In the genomic region with DNA sequence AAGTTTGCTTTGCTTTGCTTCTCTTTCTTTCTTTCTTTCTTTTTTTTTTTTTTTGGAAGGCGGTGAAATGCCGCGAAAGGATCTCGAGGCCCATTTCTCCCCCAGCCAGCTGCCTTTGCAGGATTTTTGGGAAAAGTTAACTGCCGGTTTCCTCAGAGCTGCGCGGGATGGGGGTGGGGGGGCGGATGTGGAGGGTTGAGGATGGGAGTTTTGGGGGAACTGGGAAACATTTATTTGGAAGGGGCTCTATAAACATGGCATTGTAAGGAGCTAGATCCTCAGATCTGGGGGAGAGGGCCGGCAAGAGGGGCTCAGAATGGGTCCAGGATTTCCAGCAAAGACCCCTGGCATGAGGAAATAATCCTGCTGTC, we compare ENCODE assay signal across 8 cellular contexts. TPM values are rescaled to one million over a fixed set of nuclear protein-coding genes. Genes with fewer than 3 reads are reported as not detected.
DNase-seq lines count a peak whose midpoint lies in the region; ATAC-seq and TF ChIP-seq lines count a peak whose summit lies in the region.

No MANE protein-coding gene starts in this region.

- H3K4me1 ChIP-seq in mammary epithelial cell (ENCODE audit: insufficient read depth, low read length) (peaks cover 17% of the 10 kb centered on the region), mononuclear cell (ENCODE audit: insufficient read depth, low read length) (peaks cover 34% of the 10 kb centered on the region)

- intact Hi-C loops in mammary epithelial cell (cut with micrococcal nuclease) = no loop called here

- H2AFZ ChIP-seq in mammary epithelial cell (ENCODE audit: low read depth, low read length) = peak overlapping the region; percentile 76

- dilution Hi-C loops in mammary epithelial cell (cut with HindIII; ENCODE audit: low sequenced_read_pairs) = loop anchor here (25.0 kb wide), 1 partner anchor 355 kb away; no protein-coding TSS in a partner anchor

- H3K27ac ChIP-seq in 22Rv1 = peak overlapping the region; percentile 87
- H3K27ac ChIP-seq in HL-60 (replicated peaks) = peak overlapping the region; percentile 95
- H3K27ac ChIP-seq in mammary epithelial cell (ENCODE audit: insufficient read depth, low read depth, low read length) = peak overlapping the region; percentile 70

- no peaks in the 10 kb centered on the region for H3K27me3 ChIP-seq in HL-60 (ENCODE audit: insufficient read depth, poor library complexity, severe bottlenecking)
- H3K27me3 ChIP-seq in mammary epithelial cell (ENCODE audit: insufficient read depth, low read length) = no peaks in the 10 kb centered on the region
- no peaks in the 10 kb centered on the region for H3K27me3 ChIP-seq in mononuclear cell (ENCODE audit: insufficient read depth, low read length)

- no TSS peak for BruUV-seq in mammary epithelial cell (replicated peaks; lab: Mats Ljungman, UMichigan)

- peak overlapping the region; percentile 98 for H3K4me2 ChIP-seq in mammary epithelial cell (ENCODE audit: insufficient read depth, low read depth, low read length)

- no peak for TF ChIP-seq CTCF in 22Rv1 (IDR thresholded peaks at IDR 0.05)
- no peak for TF ChIP-seq CTCF in HL-60 (IDR thresholded peaks at IDR 0.05; ENCODE audit: insufficient read depth, low read length)
- TF ChIP-seq CTCF in mammary epithelial cell (conservative IDR thresholded peaks at IDR 0.05 in 1 of 2, IDR thresholded peaks at IDR 0.05 in 1 of 2; ENCODE audit: extremely low read depth in 1 of 2, insufficient read depth in 1 of 2, low read depth in 1 of 2, low read length in 2 of 2) = no peak

- H3K9me3 ChIP-seq in mammary epithelial cell (replicated peaks; ENCODE audit: insufficient read depth, low read length) (no peaks in the 10 kb centered on the region), mononuclear cell (ENCODE audit: low read depth, low read length) (no peaks in the 10 kb centered on the region)

- 0% methylated on average over 8 of the region's 9 CpGs for WGBS in mammary epithelial cell (ENCODE audit: low coverage, missing lambda C conversion rate)

- in situ Hi-C loops in mammary epithelial cell (cut with MboI; ENCODE audit: low sequenced_read_pairs in 2 of 2) = no loop called here

- peak overlapping the region; percentile 46 for H3K4me3 ChIP-seq in HL-60 (replicated peaks; ENCODE audit: insufficient read depth, low read length)
- peak overlapping the region; percentile 57 to 92 (median 59) for H3K4me3 ChIP-seq in mammary epithelial cell (replicated peaks in 1 of 3; ENCODE audit: insufficient read depth in 1 of 3, low read depth in 2 of 3, low read length in 3 of 3)
- H3K4me3 ChIP-seq in mononuclear cell (ENCODE audit: low read length) = peak overlapping the region; percentile 87

- ATAC-seq in GM21737 (IDR thresholded peaks at IDR 0.05; ENCODE audit: unreplicated experiment) = no peak

- peaks cover 27% of the 10 kb centered on the region for H3K79me2 ChIP-seq in mammary epithelial cell (ENCODE audit: insufficient read depth, low read length)

- DNase-seq in HL-60 (ENCODE audit: low read depth in 1 of 2, low spot score in 1 of 2) (no peak), mammary epithelial cell (no peak), NCI-H526 (lab: John Stamatoyannopoulos, UW) (no peak), A172 (ENCODE audit: low spot score) (no peak), NCI-H510A (lab: John Stamatoyannopoulos, UW) (no peak)

- H3K36me3 ChIP-seq in mammary epithelial cell (ENCODE audit: insufficient read depth, low read length) = no peaks in the 10 kb centered on the region

- H3K9ac ChIP-seq in mammary epithelial cell (ENCODE audit: insufficient read depth, low read length) = peak overlapping the region; percentile 73

- CTCF ChIA-PET in mammary epithelial cell (lab: Charles Lee; ENCODE audit: low non-redundant PET) = interaction anchor here (0.6 kb wide), 1 partner anchor 38 kb away, joined by 3 read pairs; no protein-coding TSS in a partner anchor

- H4K20me1 ChIP-seq in mammary epithelial cell (ENCODE audit: insufficient read depth, low read length) = no peaks in the 10 kb centered on the region

RNA-seq across cellular contexts. Expression of gene ZNF362, which starts 1.1 kb away (rescaled TPM):
- total RNA-seq in mammary epithelial cell = 10 to 100 TPM in 1 of 2 donors, 1 to 10 TPM in 1; 8.5 to 12.4 TPM
- polyA plus RNA-seq in mammary epithelial cell = 5.3 TPM
- 5.8 TPM for polyA minus RNA-seq in mammary epithelial cell
- total RNA-seq in mononuclear cell = 11.8 TPM
- 3.5 and 10.5 TPM in 2 replicates for total RNA-seq in A172 (2014; rRNA removed; shearing (Covaris generic))
